In the genomic region with DNA sequence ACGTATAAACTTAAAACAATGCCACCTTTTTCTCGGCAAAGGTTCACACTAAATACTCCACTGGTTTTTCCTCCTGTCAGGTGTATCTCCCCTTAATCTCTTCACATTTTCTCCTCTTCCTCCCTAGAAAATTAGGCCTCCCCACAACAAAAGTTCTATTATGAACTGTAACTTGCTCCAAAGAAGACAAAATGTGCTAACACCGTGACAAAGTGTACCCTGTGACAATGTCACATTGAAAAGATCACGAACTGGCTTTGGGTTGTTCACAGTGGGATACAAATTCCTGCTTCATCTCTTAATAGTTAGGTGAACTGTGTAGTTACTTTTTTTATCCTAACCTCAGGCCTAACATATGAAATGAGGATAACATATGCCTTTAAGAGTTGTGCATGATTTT, we compare ENCODE assay signal across 18 cellular contexts. TPM values are rescaled to one million over a fixed set of nuclear protein-coding genes. Genes with fewer than 3 reads are reported as not detected.
DNase-seq lines count a peak whose midpoint lies in the region; ATAC-seq, FAIRE-seq and TF ChIP-seq lines count a peak whose summit lies in the region.
"Had no signal": no experiment of that assay in that cellular context is flagged by ENCODE, and none has a peak within 500 bp of the region (broad histone marks: within the 10 kb centered on the region; RNA-seq: fewer than 3 reads in every experiment).

No MANE protein-coding gene starts in this region.

- in situ Hi-C loops in K562 (cut with MboI), result no loop called here

- H3K27me3 ChIP-seq in K562 (ENCODE audit: control insufficient read depth in 2 of 2, insufficient read depth in 2 of 2, low read length in 2 of 2), result no peaks in the 10 kb centered on the region

- no peak overlapping the region for H3K4me3 ChIP-seq in K562
- H3K4me3 ChIP-seq: lung had no signal

- peaks cover 15 to 24% of the 10 kb centered on the region in 2 experiments; a peak in 4 of 5 replicates for H3K4me1 ChIP-seq in K562 (replicated peaks in 1 of 2; ENCODE audit: control insufficient read depth in 2 of 2, insufficient read depth in 2 of 2, low read length in 2 of 2)

- intact Hi-C loops in activated naive CD4-positive, alpha-beta T cell treated with anti-CD3 and anti-CD28 coated beads for 36 hours (cut with micrococcal nuclease), result no loop called here
- intact Hi-C loops in K562 (cut with micrococcal nuclease), result no loop called here

- H3K9me1 ChIP-seq in K562 (ENCODE audit: control insufficient read depth, insufficient read depth, low read length), result no peaks in the 10 kb centered on the region

- peaks cover 70% of the 10 kb centered on the region for H3K4me1 Mint-ChIP-seq in activated naive CD4-positive, alpha-beta T cell treated with anti-CD3 and anti-CD28 coated beads for 36 hours (ENCODE audit: low read depth)
- H3K4me1 Mint-ChIP-seq in IgD-negative memory B cell (peaks cover 40 to 55% (median 49%) of the 10 kb centered on the region in 3 donors), neural crest cell (peaks cover 50% of the 10 kb centered on the region)

- 77% methylated on average over 4 of the region's 4 CpGs for WGBS in K562 (ENCODE audit: insufficient coverage, low coverage, missing lambda C conversion rate)

- no peak overlapping the region for H2AFZ ChIP-seq in K562 (ENCODE audit: low read depth, low read length)

- H3K4me3 Mint-ChIP-seq in activated naive CD4-positive, alpha-beta T cell treated with anti-CD3 and anti-CD28 coated beads for 36 hours, result no peak overlapping the region
- H3K4me3 Mint-ChIP-seq in IgD-negative memory B cell, result peak overlapping the region in 3 of 4 donors; percentile 65 to 89 (median 81)
- H3K4me3 Mint-ChIP-seq in neural crest cell, result peak overlapping the region; percentile 1
- H3K4me3 Mint-ChIP-seq: activated T-helper 1 cell treated with anti-CD3 and anti-CD28 coated beads, Interleukin-12 subunit alpha, Interleukin-12 subunit beta, Interleukin-2, Interleukin-4 antibody, amounts not matched to agents 30 ng/mL and 10 ng/mL and 1 ng/mL, durations not matched to agents 14 hours and 24 hours and 36 hours; T-cell had no signal

- H3K27ac Mint-ChIP-seq in activated naive CD4-positive, alpha-beta T cell treated with anti-CD3 and anti-CD28 coated beads for 36 hours, result peak overlapping the region; percentile 47
- H3K27ac Mint-ChIP-seq in IgD-negative memory B cell (peak overlapping the region in 2 of 3 donors; percentile 15 to 63), neural crest cell (ENCODE audit: unreplicated experiment) (no peak overlapping the region)
- H3K27ac Mint-ChIP-seq: activated T-helper 1 cell treated with anti-CD3 and anti-CD28 coated beads, Interleukin-12 subunit alpha, Interleukin-12 subunit beta, Interleukin-2, Interleukin-4 antibody, amounts not matched to agents 30 ng/mL and 10 ng/mL and 1 ng/mL, durations not matched to agents 14 hours and 24 hours and 36 hours had no signal

- TF ChIP-seq CTCF in K562 (IDR thresholded peaks at IDR 0.05 in 2 of 3, conservative IDR thresholded peaks at IDR 0.05 in 1 of 3; ENCODE audit: insufficient read depth in 2 of 3, low read depth in 1 of 3, low read length in 3 of 3) (no peak), neural crest cell (conservative IDR thresholded peaks at IDR 0.05) (no peak)

- no peak overlapping the region for H3K9ac ChIP-seq in K562 (ENCODE audit: insufficient read depth in 1 of 2, low read depth in 2 of 2, low read length in 2 of 2)

- H3K79me2 ChIP-seq in K562 (ENCODE audit: control insufficient read depth, insufficient read depth, low read length), result peaks cover 96% of the 10 kb centered on the region

- peak; percentile 32; the same call in 1 of the 2 replicates for TF ChIP-seq POLR2A in K562 (conservative IDR thresholded peaks at IDR 0.05)

- H3K9me3 ChIP-seq in K562 (replicated peaks; ENCODE audit: control insufficient read depth, insufficient read depth, low read depth, low read length), result no peaks in the 10 kb centered on the region

- no peak for DNase-seq in activated naive CD4-positive, alpha-beta T cell treated with anti-CD3 and anti-CD28 coated beads for 36 hours
- no peak for DNase-seq in activated naive CD4-positive, alpha-beta T cell (lab: John Stamatoyannopoulos, UW)
- DNase-seq in K562 (ENCODE audit: extremely low read depth in 1 of 4, low spot score in 3 of 4), result no peak
- DNase-seq in neural crest cell (ENCODE audit: low read depth, low spot score), result no peak
- DNase-seq in caudate nucleus (lab: John Stamatoyannopoulos, UW), result no peak
- no peak for DNase-seq in NCI-H2227 treated with DMSO at 0.1 percent for 48 hours (lab: John Stamatoyannopoulos, UW)
- no peak for DNase-seq in NCI-H2171 treated with DMSO at 0.1 percent for 48 hours (lab: John Stamatoyannopoulos, UW)
- DNase-seq: dermis blood vessel endothelial cell; GF-D8; KBM-7; NCI-H1417; stimulated activated naive CD4-positive, alpha-beta T cell; T-cell had no signal

- no peak overlapping the region for H3K4me2 ChIP-seq in K562 (ENCODE audit: insufficient read depth, low read length)

- TF ChIP-seq RAD21 in K562 (CRISPR knock-in tag; conservative IDR thresholded peaks at IDR 0.05 in 1 of 2, IDR thresholded peaks at IDR 0.05 in 1 of 2), result no peak

- TF ChIP-seq EP300 in K562 (IDR thresholded peaks at IDR 0.05; ENCODE audit: low read length), result no peak

- H3K27ac ChIP-seq in K562 (ENCODE audit: extremely low read depth, low read depth, low read length) (no peak overlapping the region), caudate nucleus (ENCODE audit: low read depth, low read length) (no peak overlapping the region)

- no TSS peak for BruUV-seq in K562 (replicated peaks; lab: Mats Ljungman, UMichigan)

- peaks cover 32% of the 10 kb centered on the region for H4K20me1 ChIP-seq in K562 (replicated peaks; ENCODE audit: control insufficient read depth, insufficient read depth, low read length)

- ATAC-seq in K562, result no peak
- ATAC-seq: activated CD4-positive, CD25-positive, alpha-beta regulatory T cell treated with anti-CD3 and anti-CD28 coated beads, Interleukin-2, amount 50 U/mL, for 24 hours; T-cell had no signal

- CTCF ChIA-PET in activated naive CD4-positive, alpha-beta T cell treated with anti-CD3 and anti-CD28 coated beads for 36 hours (lab: Charles Lee), result no interaction called here
- CTCF ChIA-PET in K562 (lab: Yijun Ruan, JAX; ENCODE audit: low intra/inter-chr PET ratio), result no interaction called here

- H3K9me3 Mint-ChIP-seq in activated naive CD4-positive, alpha-beta T cell treated with anti-CD3 and anti-CD28 coated beads for 36 hours, result no peaks in the 10 kb centered on the region
- no peaks in the 10 kb centered on the region for H3K9me3 Mint-ChIP-seq in IgD-negative memory B cell
- no peaks in the 10 kb centered on the region for H3K9me3 Mint-ChIP-seq in neural crest cell
- H3K9me3 Mint-ChIP-seq: activated T-helper 1 cell treated with anti-CD3 and anti-CD28 coated beads, Interleukin-12 subunit alpha, Interleukin-12 subunit beta, Interleukin-2, Interleukin-4 antibody, amounts not matched to agents 30 ng/mL and 10 ng/mL and 1 ng/mL, durations not matched to agents 14 hours and 24 hours and 36 hours; T-cell had no signal

- peaks cover 76% of the 10 kb centered on the region for H3K36me3 ChIP-seq in K562 (ENCODE audit: control insufficient read depth, insufficient read depth, low read length)

- peaks cover 27% of the 10 kb centered on the region for H3K36me3 Mint-ChIP-seq in activated naive CD4-positive, alpha-beta T cell treated with anti-CD3 and anti-CD28 coated beads for 36 hours (ENCODE audit: low read depth)
- H3K36me3 Mint-ChIP-seq in IgD-negative memory B cell (peaks cover 2% of the 10 kb centered on the region), neural crest cell (ENCODE audit: low read depth) (peaks cover 6% of the 10 kb centered on the region)
- H3K36me3 Mint-ChIP-seq: T-cell had no signal

- POLR2A ChIA-PET in K562 (lab: Yijun Ruan, JAX), result interaction anchor here (3.5 kb wide), 1 partner anchor 12 kb away, joined by 32 read pairs; no protein-coding TSS in a partner anchor

- FAIRE-seq in K562 (lab: Jason Lieb, UNC), result no peak
- FAIRE-seq: astrocyte had no signal

- no peaks in the 10 kb centered on the region for H3K27me3 Mint-ChIP-seq in activated naive CD4-positive, alpha-beta T cell treated with anti-CD3 and anti-CD28 coated beads for 36 hours (ENCODE audit: low read depth)
- H3K27me3 Mint-ChIP-seq in IgD-negative memory B cell (no peaks in the 10 kb centered on the region), neural crest cell (ENCODE audit: low read depth) (peaks cover 2% of the 10 kb centered on the region)
- H3K27me3 Mint-ChIP-seq: T-cell had no signal

RNA-seq across cellular contexts. Expression of a gene that starts 6.0 kb away (rescaled TPM):
- total RNA-seq in activated naive CD4-positive, alpha-beta T cell treated with anti-CD3 and anti-CD28 coated beads for 36 hours, result 100 to 1,000 TPM; 215 to 218 TPM
- polyA plus RNA-seq in IgD-negative memory B cell, result 14.6 TPM
- 27.6 and 204 TPM in 2 replicates for total RNA-seq in K562 (2011; cell fraction: chromatin; rRNA removed; ENCODE audit: low replicate concordance)
- 10.8 and 27.2 TPM in 2 replicates for total RNA-seq in K562 (2011; cell fraction: nucleolus; rRNA removed)
- 57.1 and 92.6 TPM in 2 replicates for total RNA-seq in K562 (2011; cell fraction: nucleoplasm; rRNA removed)
- total RNA-seq in K562 (2014; rRNA removed), result 81.9 and 87.5 TPM in 2 replicates
- 232 and 280 TPM in 2 replicates for total RNA-seq in K562 (2014; rRNA removed; fragmentation: Illumina TruSeq; extraction: Trizol)
- 236 and 244 TPM in 2 replicates for total RNA-seq in K562 (2015; rRNA removed; fragmentation: Illumina TruSeq; extraction: Trizol)
- 201 and 216 TPM in 2 replicates for total RNA-seq in K562 (2021)
- 117 and 149 TPM in 2 replicates for polyA plus RNA-seq in K562 (2011; rRNA removed)
- 32.1 and 83.7 TPM in 2 replicates for polyA plus RNA-seq in K562 (2011; cell fraction: cytosol; rRNA removed)
- 19.9 and 37.5 TPM in 2 replicates for polyA plus RNA-seq in K562 (2011; cell fraction: nucleus; rRNA removed)
- 80.3 and 120 TPM in 2 replicates for polyA plus RNA-seq in K562 (2012)
- polyA plus RNA-seq in K562 (2014; fragmentation: Illumina TruSeq; extraction: Trizol), result 167 and 177 TPM in 2 replicates
- 10 to 100 TPM; 66.7 to 83.4 TPM for polyA plus RNA-seq in K562 (2014; fragmentation: Nextera tagmentation; extraction: Ambion mirVana)
- 94.4 and 95.1 TPM in 2 replicates for polyA plus RNA-seq in K562 (2014; rRNA removed)
- polyA minus RNA-seq in K562 (2011; rRNA and poly(A)+ RNA removed), result 303 and 322 TPM in 2 replicates
- polyA minus RNA-seq in K562 (2011; cell fraction: cytosol; rRNA and poly(A)+ RNA removed), result 85.8 and 115 TPM in 2 replicates
- 23.7 and 70.9 TPM in 2 replicates for polyA minus RNA-seq in K562 (2011; cell fraction: nucleus; rRNA and poly(A)+ RNA removed)
- 440 and 491 TPM in 2 replicates for total RNA-seq in neural crest cell

RNA-seq across cellular contexts. Expression of a gene that starts 31.3 kb away (rescaled TPM):
- 10 to 100 TPM; 25.0 TPM for total RNA-seq in activated naive CD4-positive, alpha-beta T cell treated with anti-CD3 and anti-CD28 coated beads for 36 hours
- polyA plus RNA-seq in IgD-negative memory B cell (92.2 TPM), K562 (2011; rRNA removed) (9.9 and 17.6 TPM in 2 replicates), K562 (2014; fragmentation: Illumina TruSeq; extraction: Trizol) (11.1 and 13.9 TPM in 2 replicates), K562 (2014; fragmentation: Nextera tagmentation; extraction: Ambion mirVana) (1 to 10 TPM; 6.3 to 7.5 TPM), K562 (2014; rRNA removed) (7.2 and 10.8 TPM in 2 replicates)
- 9.7 and 12.5 TPM in 2 replicates for total RNA-seq in K562 (2011; cell fraction: chromatin; rRNA removed; ENCODE audit: low replicate concordance)
- total RNA-seq in K562 (2011; cell fraction: nucleolus; rRNA removed), result 7.2 and 7.7 TPM in 2 replicates
- total RNA-seq in K562 (2011; cell fraction: nucleoplasm; rRNA removed), result 8.9 and 11.8 TPM in 2 replicates
- total RNA-seq in K562 (2014; rRNA removed) (6.9 and 7.7 TPM in 2 replicates), K562 (2014; rRNA removed; fragmentation: Illumina TruSeq; extraction: Trizol) (8.5 and 10.2 TPM in 2 replicates), K562 (2015; rRNA removed; fragmentation: Illumina TruSeq; extraction: Trizol) (9.9 and 11.5 TPM in 2 replicates), K562 (2021) (7.8 and 8.0 TPM in 2 replicates), neural crest cell (8.8 and 9.0 TPM in 2 replicates)
- 11.0 and 14.5 TPM in 2 replicates for polyA plus RNA-seq in K562 (2011; cell fraction: cytosol; rRNA removed)
- polyA plus RNA-seq in K562 (2011; cell fraction: nucleus; rRNA removed), result 7.4 and 13.4 TPM in 2 replicates
- 11.1 and 11.3 TPM in 2 replicates for polyA plus RNA-seq in K562 (2012)
- 6.1 and 11.9 TPM in 2 replicates for polyA minus RNA-seq in K562 (2011; rRNA and poly(A)+ RNA removed)
- polyA minus RNA-seq in K562 (2011; cell fraction: cytosol; rRNA and poly(A)+ RNA removed), result 3.5 and 7.2 TPM in 2 replicates
- polyA minus RNA-seq in K562 (2011; cell fraction: nucleus; rRNA and poly(A)+ RNA removed), result 4.1 and 4.8 TPM in 2 replicates
